9 cellular contexts compared by ENCODE assay signal in the genomic region with DNA sequence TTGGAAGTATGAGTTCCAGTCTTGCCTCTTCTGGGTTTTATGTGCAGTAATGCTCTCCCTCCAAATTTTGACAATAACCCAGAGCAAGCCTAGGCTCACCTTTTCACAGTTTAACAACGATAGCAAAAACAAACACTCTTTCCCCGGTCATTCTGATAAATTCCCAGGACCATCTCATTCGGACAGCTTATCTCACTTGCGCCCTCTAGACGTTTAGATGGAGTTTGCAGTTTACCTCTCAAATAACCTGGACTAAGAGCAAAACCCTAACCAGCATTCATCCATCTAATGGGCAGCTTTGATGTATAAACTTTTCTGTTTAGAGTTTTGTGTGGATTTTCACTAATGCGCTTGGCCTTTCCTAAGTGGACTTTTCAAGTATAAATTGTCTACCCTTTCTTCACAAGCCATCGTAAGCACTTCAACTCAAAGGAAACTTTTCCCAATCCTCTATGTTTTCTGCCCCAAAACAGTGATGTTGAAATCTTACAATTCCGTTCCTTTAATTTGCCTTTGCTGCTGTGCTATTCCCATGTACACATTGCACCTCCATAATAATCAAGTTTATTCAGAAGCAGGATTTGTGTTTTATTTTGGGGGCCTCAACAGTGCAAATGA.
A peak's percentile ranks its signal among the peaks of the same experiment; 100 is the strongest.
DNase-seq lines count a peak whose midpoint lies in the region; ATAC-seq and TF ChIP-seq lines count a peak whose summit lies in the region.
"Had no signal": no experiment of that assay in that cellular context is flagged by ENCODE, and none has a peak within 500 bp of the region (broad histone marks: within the 10 kb centered on the region; RNA-seq: fewer than 3 reads in every experiment).

No MANE protein-coding gene starts in this region.

- no peaks in the 10 kb centered on the region for H3K4me1 Mint-ChIP-seq in type B pancreatic cell (ENCODE audit: unreplicated experiment)

- peaks cover 4% of the 10 kb centered on the region for H3K4me1 ChIP-seq in OCI-LY3 (ENCODE audit: low read length)

- H3K4me3 Mint-ChIP-seq in type B pancreatic cell, result no peak overlapping the region

- no peak overlapping the region for H3K9ac ChIP-seq in OCI-LY3 (ENCODE audit: low read length)

- H3K4me3 ChIP-seq in AG10803 (ENCODE audit: low read length) (no peak overlapping the region), OCI-LY3 (ENCODE audit: low read length) (no peak overlapping the region), fibroblast of villous mesenchyme (ENCODE audit: low read depth, low read length) (no peak overlapping the region)

- H2AFZ ChIP-seq in OCI-LY3 (ENCODE audit: low read depth, low read length), result no peak overlapping the region; the same call in 1 of the 2 replicates

- DNase-seq in AG10803 (ENCODE audit: low read depth), result peak; percentile 15
- DNase-seq in fibroblast of villous mesenchyme (ENCODE audit: low read depth), result peak; percentile 42
- no peak for DNase-seq in type B pancreatic cell (ENCODE audit: extremely low spot score, unreplicated experiment)
- DNase-seq in NCI-H1930 (lab: John Stamatoyannopoulos, UW), result no peak
- DNase-seq in SIG-M5 treated with dmso at 0.1 percent for 504 hours (lab: John Stamatoyannopoulos, UW; ENCODE audit: unreplicated experiment), result no peak
- no peak for DNase-seq in GM19240 (ENCODE audit: insufficient read length, low spot score)

- no peaks in the 10 kb centered on the region for H3K27me3 Mint-ChIP-seq in type B pancreatic cell

- H3K36me3 ChIP-seq in OCI-LY3 (replicated peaks; ENCODE audit: low read depth, low read length), result no peaks in the 10 kb centered on the region

- no peaks in the 10 kb centered on the region for H4K20me1 ChIP-seq in OCI-LY3 (ENCODE audit: insufficient read depth, low read length)

- no peaks in the 10 kb centered on the region for H3K9me3 Mint-ChIP-seq in type B pancreatic cell

- peak; percentile 61 for TF ChIP-seq CTCF in AG10803 (conservative IDR thresholded peaks at IDR 0.05; ENCODE audit: low read length)
- peak; percentile 67 for TF ChIP-seq CTCF in OCI-LY3 (IDR thresholded peaks at IDR 0.05; ENCODE audit: low read depth, low read length)
- peak; percentile 75 for TF ChIP-seq CTCF in fibroblast of villous mesenchyme (IDR thresholded peaks at IDR 0.05; ENCODE audit: insufficient read depth, low read depth, low read length)
- peak; percentile 74 for TF ChIP-seq CTCF in type B pancreatic cell (conservative IDR thresholded peaks at IDR 0.05)

- H3K27me3 ChIP-seq in OCI-LY3 (ENCODE audit: low read depth, low read length), result no peaks in the 10 kb centered on the region

- peak; percentile 66 for ATAC-seq in GM21529 (IDR thresholded peaks at IDR 0.05; ENCODE audit: unreplicated experiment)

- no peaks in the 10 kb centered on the region for H3K36me3 Mint-ChIP-seq in type B pancreatic cell

- no peaks in the 10 kb centered on the region for H3K9me3 ChIP-seq in OCI-LY3 (ENCODE audit: insufficient read depth, low read length)

- no peaks in the 10 kb centered on the region for H3K79me2 ChIP-seq in OCI-LY3 (ENCODE audit: low read length)

- no peak overlapping the region for H3K27ac Mint-ChIP-seq in type B pancreatic cell

- no peak overlapping the region for H3K27ac ChIP-seq in OCI-LY3 (ENCODE audit: low read length)
- H3K27ac ChIP-seq: epithelial cell of prostate had no signal

- H3K4me2 ChIP-seq in OCI-LY3 (ENCODE audit: low read length), result peak overlapping the region; percentile 36; the same call in 1 of the 2 replicates

Comparison
In these comparisons a context has a peak if more than half of its experiments do, and no peak if none do; other contexts are left out.
1. DNase-seq: peak in AG10803 (single experiment) and fibroblast of villous mesenchyme (single experiment); none in type B pancreatic cell (single experiment), NCI-H1930 (0 of 2), SIG-M5 treated with dmso at 0.1 percent for 504 hours (single experiment) and GM19240 (single experiment).
2. Peak in every context shown above with its lines, with median percentiles within 50 percentile points of each other: CTCF ChIP-seq.